ENCODE assay signal across 9 cellular contexts in genomic region chr9:38017149-38017884, GRCh38. TPM values are rescaled to one million over a fixed set of nuclear protein-coding genes. Genes with fewer than 3 reads are reported as not detected.
DNase-seq lines count a peak whose midpoint lies in the region; ATAC-seq and TF ChIP-seq lines count a peak whose summit lies in the region.
"Had no signal": no experiment of that assay in that cellular context is flagged by ENCODE, and none has a peak within 500 bp of the region (broad histone marks: within the 10 kb centered on the region; RNA-seq: fewer than 3 reads in every experiment).

No MANE protein-coding gene starts in this region.

- H3K9ac ChIP-seq in trophoblast cell (ENCODE audit: low read length) = no peak overlapping the region
- H3K9ac ChIP-seq: KMS-11 had no signal

- peak overlapping the region; percentile 80 for H3K4ac ChIP-seq in trophoblast cell (ENCODE audit: low read depth, low read length)

- H3K27me3 ChIP-seq in adrenal gland = no peaks in the 10 kb centered on the region
- H3K27me3 ChIP-seq in heart right ventricle = no peaks in the 10 kb centered on the region
- H3K27me3 ChIP-seq in trophoblast cell (ENCODE audit: insufficient read depth, low read length) = no peaks in the 10 kb centered on the region
- H3K27me3 ChIP-seq in WERI-Rb-1 (ENCODE audit: insufficient read depth, low read depth, severe bottlenecking) = no peaks in the 10 kb centered on the region

- peak overlapping the region; percentile 95 for H2BK5ac ChIP-seq in trophoblast cell (ENCODE audit: low read depth, low read length, poor library complexity)

- H2AK5ac ChIP-seq in trophoblast cell (ENCODE audit: low read length) = peak overlapping the region; percentile 96

- H2BK120ac ChIP-seq in trophoblast cell (ENCODE audit: insufficient read depth, low read length, poor library complexity) = peak overlapping the region; percentile 89

- ATAC-seq in heart right ventricle (peak; percentile 63 to 87 (median 82)), HG02759 (IDR thresholded peaks at IDR 0.05; ENCODE audit: unreplicated experiment) (no peak)

- H3K23ac ChIP-seq in trophoblast cell (ENCODE audit: low read length) = no peak overlapping the region

- intact Hi-C loops in adrenal gland (cut with DNase I) (loop anchor here in 1 of 2 donors (10.0 kb wide), 1 partner anchor 137 kb away; no protein-coding TSS in a partner anchor), heart right ventricle (cut with DNase I) (loop anchor here in 9 of 10 donors (2.0 to 10.0 kb wide), 9 partner anchors 47 to 105 kb away; partner anchors contain the start of gene SHB (in 7 of the 9))

- H3K4me3 ChIP-seq in adrenal gland = no peak overlapping the region
- H3K4me3 ChIP-seq in heart right ventricle = no peak overlapping the region
- no peak overlapping the region for H3K4me3 ChIP-seq in trophoblast cell (ENCODE audit: low read depth, low read length)
- H3K4me3 ChIP-seq in WERI-Rb-1 (ENCODE audit: low read depth, low read length) = no peak overlapping the region

- peak overlapping the region; percentile 14 for H2BK12ac ChIP-seq in trophoblast cell (ENCODE audit: low read length)

- no peaks in the 10 kb centered on the region for H3K9me3 ChIP-seq in adrenal gland (replicated peaks in 1 of 3)
- no peaks in the 10 kb centered on the region for H3K9me3 ChIP-seq in heart right ventricle
- H3K9me3 ChIP-seq in trophoblast cell (ENCODE audit: insufficient read depth, low read depth, low read length) = peaks cover 2% of the 10 kb centered on the region
- no peaks in the 10 kb centered on the region for H3K9me3 ChIP-seq in WERI-Rb-1 (ENCODE audit: severe bottlenecking)

- TF ChIP-seq POLR2A in adrenal gland (IDR thresholded peaks at IDR 0.05) = no peak

- H3K27ac ChIP-seq in adrenal gland = no peak overlapping the region
- H3K27ac ChIP-seq in heart right ventricle = peak overlapping the region; percentile 12 to 88 (median 60)
- H3K27ac ChIP-seq in trophoblast cell (ENCODE audit: low read depth, low read length) = peak overlapping the region; percentile 95
- no peak overlapping the region for H3K27ac ChIP-seq in WERI-Rb-1
- H3K27ac ChIP-seq: KMS-11 had no signal

- DNase-seq in EH (ENCODE audit: low read depth) (peak; percentile 93), adrenal gland (peak in 6 of 7 donors; percentile 67 to 84 (median 78)), heart right ventricle (peak; percentile 68 to 73), trophoblast cell (no peak), GM13976 (ENCODE audit: low spot score) (no peak), WERI-Rb-1 (no peak), DMS53 treated with DMSO at 0.1 percent for 48 hours (lab: John Stamatoyannopoulos, UW; ENCODE audit: unreplicated experiment) (no peak)

- H3K36me3 ChIP-seq in adrenal gland (replicated peaks in 1 of 2) = no peaks in the 10 kb centered on the region
- H3K36me3 ChIP-seq in heart right ventricle = peaks cover 0 to 26% (median 5%) of the 10 kb centered on the region in 9 donors
- peaks cover 24 to 33% of the 10 kb centered on the region in 2 experiments for H3K36me3 ChIP-seq in trophoblast cell (ENCODE audit: control insufficient read depth in 1 of 2, insufficient read depth in 2 of 2, low read length in 2 of 2)
- peaks cover 50% of the 10 kb centered on the region for H3K36me3 ChIP-seq in WERI-Rb-1

- peak overlapping the region; percentile 83 for H3K14ac ChIP-seq in trophoblast cell (ENCODE audit: low read length)

- H4K8ac ChIP-seq in trophoblast cell (ENCODE audit: low read depth, low read length) = peak overlapping the region; percentile 82

- H2AFZ ChIP-seq in trophoblast cell (ENCODE audit: insufficient read depth, low read length, poor library complexity) = peak overlapping the region; percentile 62

- H3K79me2 ChIP-seq in trophoblast cell (ENCODE audit: control insufficient read depth, insufficient read depth, low read length, poor library complexity) = peaks cover 27% of the 10 kb centered on the region

- no peak overlapping the region for H4K12ac ChIP-seq in trophoblast cell (ENCODE audit: low read depth, low read length)

- H3K4me1 ChIP-seq in adrenal gland (replicated peaks in 1 of 2) (peaks cover 0 to 37% of the 10 kb centered on the region in 2 donors), heart right ventricle (peaks cover 33 to 79% (median 59%) of the 10 kb centered on the region in 9 donors), trophoblast cell (ENCODE audit: control insufficient read depth in 1 of 2, insufficient read depth in 2 of 2, low read length in 2 of 2) (peaks cover 58 to 60% of the 10 kb centered on the region in 2 experiments)

- WGBS in adrenal gland, 4 donors = 75 to 92% (median 81%) methylated on average over 10 to 13 of the region's 13 CpGs
- 51 to 60% methylated on average over 13 of the region's 13 CpGs for WGBS in heart right ventricle, 2 donors
- WGBS in trophoblast cell (ENCODE audit: extremely low coverage, insufficient coverage, insufficient read length) = no CpG with 5 or more reads among the region's 13 CpGs

- peak overlapping the region; percentile 91 for H4K91ac ChIP-seq in trophoblast cell (ENCODE audit: low read depth, low read length)

- H3K18ac ChIP-seq in trophoblast cell (ENCODE audit: low read length) = peak overlapping the region; percentile 87

- H3K4me2 ChIP-seq in trophoblast cell (ENCODE audit: low read length) = peak overlapping the region; percentile 22
- H3K4me2 ChIP-seq: KMS-11 had no signal

- in situ Hi-C loops in GM13976 (cut with MboI; ENCODE audit: low sequenced_read_pairs, unreplicated experiment) = no loop called here

- H3K79me1 ChIP-seq in trophoblast cell (ENCODE audit: low read length) = peaks cover 51% of the 10 kb centered on the region

- TF ChIP-seq CTCF in adrenal gland (IDR thresholded peaks at IDR 0.05) (peak; percentile 11 to 63 (median 49)), heart right ventricle (IDR thresholded peaks at IDR 0.05) (peak; percentile 27 to 61 (median 50)), GM13976 (IDR thresholded peaks at IDR 0.05; ENCODE audit: borderline replicate concordance, control extremely low read depth, extremely low read depth, insufficient read depth, missing control alignments) (no peak), WERI-Rb-1 (IDR thresholded peaks at IDR 0.05; ENCODE audit: low read depth, low read length) (no peak)

RNA-seq across cellular contexts. Expression of gene SHB, which starts 51.7 kb away (rescaled TPM):
- total RNA-seq in adrenal gland = 10 to 100 TPM in 6 of 8 donors, 1 to 10 TPM in 2; 5.8 to 21.2 (median 14.2) TPM
- polyA plus RNA-seq in adrenal gland = 1 to 10 TPM; 6.0 to 7.9 (median 6.8) TPM
- total RNA-seq in heart right ventricle = 10 to 100 TPM; 13.9 to 26.6 (median 18.0) TPM
- polyA plus RNA-seq in heart right ventricle = 10 to 100 TPM in 1 of 2 donors, 1 to 10 TPM in 1; 5.7 to 19.2 TPM
- 21.8 and 22.1 TPM in 2 replicates for polyA plus RNA-seq in trophoblast cell (2013)

Comparison
In these comparisons a context has a peak if more than half of its experiments do, and no peak if none do; other contexts are left out.
1. DNase-seq: peak in EH (single experiment), adrenal gland (6 of 7) and heart right ventricle (2 of 2); none in trophoblast cell (0 of 2), GM13976 (single experiment), WERI-Rb-1 (single experiment) and DMS53 treated with DMSO at 0.1 percent for 48 hours (single experiment).
2. H3K27ac ChIP-seq: peak in heart right ventricle (10 of 10) and trophoblast cell (single experiment); none in adrenal gland (0 of 5) and WERI-Rb-1 (single experiment).
3. CTCF ChIP-seq: peak in adrenal gland (6 of 6) and heart right ventricle (9 of 9); none in GM13976 (single experiment) and WERI-Rb-1 (single experiment).